ENCODE assay signal across 1 cellular context in the genomic region with DNA sequence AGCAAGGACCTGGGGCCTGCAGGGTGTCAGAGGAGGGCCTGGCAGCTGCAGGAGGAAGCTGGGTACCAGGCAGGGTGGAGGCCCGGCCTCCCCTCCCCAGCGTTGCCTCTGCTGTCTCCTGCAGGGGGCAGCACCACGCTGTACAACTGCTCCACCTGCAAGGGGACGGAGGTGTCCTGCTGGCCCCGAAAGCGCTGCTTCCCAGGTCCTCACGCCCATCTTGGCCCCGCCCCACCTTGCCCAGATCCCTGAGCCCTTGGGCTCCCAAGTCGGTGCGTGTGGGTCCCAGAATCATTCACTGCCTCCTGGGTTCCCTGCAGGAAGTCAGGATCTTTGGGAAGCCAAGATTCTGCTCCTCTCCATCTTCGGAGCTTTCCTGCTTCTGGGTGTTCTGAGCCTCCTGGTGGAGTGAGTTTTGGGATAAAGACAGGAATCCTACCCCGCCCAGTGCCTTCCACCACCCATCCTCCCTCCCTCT.
TF ChIP-seq lines count a peak whose summit lies in the region.

No MANE protein-coding gene starts in this region.

TF ChIP-seq in HepG2, 621 proteins besides CTCF, POLR2A, EP300 and RAD21 (continued from another document):
- TF ChIP-seq, protein P1, sequence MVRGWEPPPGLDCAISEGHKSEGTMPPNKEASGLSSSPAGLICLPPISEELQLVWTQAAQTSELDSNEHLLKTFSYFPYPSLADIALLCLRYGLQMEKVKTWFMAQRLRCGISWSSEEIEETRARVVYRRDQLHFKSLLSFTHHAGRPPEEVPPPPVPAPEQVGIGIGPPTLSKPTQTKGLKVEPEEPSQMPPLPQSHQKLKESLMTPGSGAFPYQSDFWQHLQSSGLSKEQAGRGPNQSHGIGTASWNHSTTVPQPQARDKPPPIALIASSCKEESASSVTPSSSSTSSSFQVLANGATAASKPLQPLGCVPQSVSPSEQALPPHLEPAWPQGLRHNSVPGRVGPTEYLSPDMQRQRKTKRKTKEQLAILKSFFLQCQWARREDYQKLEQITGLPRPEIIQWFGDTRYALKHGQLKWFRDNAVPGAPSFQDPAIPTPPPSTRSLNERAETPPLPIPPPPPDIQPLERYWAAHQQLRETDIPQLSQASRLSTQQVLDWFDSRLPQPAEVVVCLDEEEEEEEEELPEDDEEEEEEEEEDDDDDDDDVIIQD (CRISPR knock-in tag; IDR thresholded peaks at IDR 0.05; ENCODE audit: low read depth): no peak
- TF ChIP-seq, protein P2, sequence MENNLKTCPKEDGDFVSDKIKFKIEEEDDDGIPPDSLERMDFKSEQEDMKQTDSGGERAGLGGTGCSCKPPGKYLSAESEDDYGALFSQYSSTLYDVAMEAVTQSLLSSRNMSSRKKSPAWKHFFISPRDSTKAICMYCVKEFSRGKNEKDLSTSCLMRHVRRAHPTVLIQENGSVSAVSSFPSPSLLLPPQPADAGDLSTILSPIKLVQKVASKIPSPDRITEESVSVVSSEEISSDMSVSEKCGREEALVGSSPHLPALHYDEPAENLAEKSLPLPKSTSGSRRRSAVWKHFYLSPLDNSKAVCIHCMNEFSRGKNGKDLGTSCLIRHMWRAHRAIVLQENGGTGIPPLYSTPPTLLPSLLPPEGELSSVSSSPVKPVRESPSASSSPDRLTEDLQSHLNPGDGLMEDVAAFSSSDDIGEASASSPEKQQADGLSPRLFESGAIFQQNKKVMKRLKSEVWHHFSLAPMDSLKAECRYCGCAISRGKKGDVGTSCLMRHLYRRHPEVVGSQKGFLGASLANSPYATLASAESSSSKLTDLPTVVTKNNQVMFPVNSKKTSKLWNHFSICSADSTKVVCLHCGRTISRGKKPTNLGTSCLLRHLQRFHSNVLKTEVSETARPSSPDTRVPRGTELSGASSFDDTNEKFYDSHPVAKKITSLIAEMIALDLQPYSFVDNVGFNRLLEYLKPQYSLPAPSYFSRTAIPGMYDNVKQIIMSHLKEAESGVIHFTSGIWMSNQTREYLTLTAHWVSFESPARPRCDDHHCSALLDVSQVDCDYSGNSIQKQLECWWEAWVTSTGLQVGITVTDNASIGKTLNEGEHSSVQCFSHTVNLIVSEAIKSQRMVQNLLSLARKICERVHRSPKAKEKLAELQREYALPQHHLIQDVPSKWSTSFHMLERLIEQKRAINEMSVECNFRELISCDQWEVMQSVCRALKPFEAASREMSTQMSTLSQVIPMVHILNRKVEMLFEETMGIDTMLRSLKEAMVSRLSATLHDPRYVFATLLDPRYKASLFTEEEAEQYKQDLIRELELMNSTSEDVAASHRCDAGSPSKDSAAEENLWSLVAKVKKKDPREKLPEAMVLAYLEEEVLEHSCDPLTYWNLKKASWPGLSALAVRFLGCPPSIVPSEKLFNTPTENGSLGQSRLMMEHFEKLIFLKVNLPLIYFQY (CRISPR knock-in tag; IDR thresholded peaks at IDR 0.05; ENCODE audit: borderline replicate concordance): 0 out of 2 replicates have a peak, but pooled peaks have one; percentile 52
- peak; percentile 43; the same call in 1 of the 2 replicates for TF ChIP-seq HOXA3 (CRISPR knock-in tag; IDR thresholded peaks at IDR 0.05)
- TF ChIP-seq SAP130 (CRISPR knock-in tag; IDR thresholded peaks at IDR 0.05; ENCODE audit: low read depth): peak; percentile 66
- TF ChIP-seq SALL2 (CRISPR knock-in tag; IDR thresholded peaks at IDR 0.05): no peak
- 0 out of 2 replicates have a peak, but pooled peaks have one; percentile 18 for TF ChIP-seq POGZ (CRISPR knock-in tag; IDR thresholded peaks at IDR 0.05)
